Comparison of ENCODE assay signal across 24 cellular contexts in the genomic region with DNA sequence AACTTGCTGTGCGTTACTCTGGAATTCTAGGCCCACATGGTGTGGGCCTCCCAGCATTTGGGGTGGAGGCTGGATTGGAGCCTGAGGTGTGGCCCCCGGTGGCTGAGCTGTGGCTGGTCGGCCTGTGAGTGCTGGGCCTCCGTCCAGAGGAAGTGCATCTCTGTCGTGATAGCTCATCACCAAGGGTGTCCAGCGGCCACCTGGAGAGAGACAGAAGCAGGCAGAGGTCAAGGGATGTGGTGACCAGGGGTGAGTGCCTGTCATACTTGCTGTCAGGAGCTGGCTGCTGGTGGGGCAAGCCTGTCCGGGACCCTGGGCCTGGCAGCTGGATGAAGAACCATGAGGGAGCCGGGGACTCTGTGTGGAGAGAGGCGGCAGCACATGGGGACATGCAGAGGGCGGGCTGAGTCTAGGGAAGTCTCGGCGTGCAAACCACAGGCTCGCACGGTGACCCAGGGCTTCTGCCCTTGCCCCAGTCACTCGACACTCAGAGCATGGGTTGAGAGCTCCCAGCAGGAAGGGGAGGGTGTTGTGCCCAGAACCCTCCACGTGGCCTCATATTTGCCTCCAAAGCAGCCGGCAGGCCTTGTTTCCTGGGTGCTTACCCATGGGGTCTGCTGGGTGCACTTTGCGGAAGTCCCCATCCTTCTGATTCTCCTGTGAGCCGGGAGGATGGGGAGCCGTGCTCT. TPM values are rescaled to one million over a fixed set of nuclear protein-coding genes. Genes with fewer than 3 reads are reported as not detected.
DNase-seq lines count a peak whose midpoint lies in the region; ATAC-seq, FAIRE-seq and TF ChIP-seq lines count a peak whose summit lies in the region.
"Had no signal": no experiment of that assay in that cellular context is flagged by ENCODE, and none has a peak within 500 bp of the region (broad histone marks: within the 10 kb centered on the region; RNA-seq: fewer than 3 reads in every experiment).

No MANE protein-coding gene starts in this region.

- no peak for TF ChIP-seq POLR2A in sigmoid colon (IDR thresholded peaks at IDR 0.05)

- no peak for TF ChIP-seq EP300 in sigmoid colon (IDR thresholded peaks at IDR 0.05)

- CTCF ChIA-PET in Calu3 (lab: Charles Lee), result no interaction called here

- H3K27ac ChIP-seq in kidney (ENCODE audit: low read depth in 2 of 2, low read length in 2 of 2) (no peak overlapping the region), sigmoid colon (no peak overlapping the region), aorta (ENCODE audit: low read depth in 1 of 2, low read length in 2 of 2) (no peak overlapping the region)
- H3K27ac ChIP-seq: ascending aorta, neural progenitor cell, SK-N-MC, thoracic aorta had no signal

- H3K9ac ChIP-seq in kidney (ENCODE audit: low read length in 2 of 2), result no peak overlapping the region
- H3K9ac ChIP-seq: neural progenitor cell had no signal

- TF ChIP-seq CTCF in natural killer cell (IDR thresholded peaks at IDR 0.05), result no peak
- no peak for TF ChIP-seq CTCF in kidney (IDR thresholded peaks at IDR 0.05; ENCODE audit: borderline replicate concordance, extremely low read depth, insufficient read depth)
- TF ChIP-seq CTCF in sigmoid colon (IDR thresholded peaks at IDR 0.05), result no peak
- TF ChIP-seq CTCF in Calu3 (IDR thresholded peaks at IDR 0.05; ENCODE audit: unreplicated experiment), result no peak

- no peak overlapping the region for H3K27ac Mint-ChIP-seq in natural killer cell treated with Interleukin-12 subunit alpha and Interleukin-12 subunit beta and Interleukin-15 and Interleukin-18, amount 100 ng/mL, for 72 hours
- H3K27ac Mint-ChIP-seq in natural killer cell (no peak overlapping the region), Calu3 (ENCODE audit: unreplicated experiment) (no peak overlapping the region)
- H3K27ac Mint-ChIP-seq: activated CD4-positive, alpha-beta T cell treated with anti-CD3 and anti-CD28 coated beads for 36 hours; activated CD8-positive, alpha-beta T cell treated with anti-CD3 and anti-CD28 coated beads, Interleukin-2, amount 10 ng/mL, durations not matched to agents 7 days and 5 days; activated naive CD8-positive, alpha-beta T cell treated with anti-CD3 and anti-CD28 coated beads for 36 hours; activated T-helper 2 cell treated with anti-CD3 and anti-CD28 coated beads, Interferon-gamma antibody, Interleukin-2, Interleukin-4, amounts not matched to agents 10 μg/mL and 5 μg/mL and 100 μg/mL, durations not matched to agents 14 hours and 24 hours and 36 hours; dendritic cell treated with granulocyte-macrophage colony-stimulating factor and Interleukin-4, amounts not matched to agents 40 ng/mL and 50 ng/mL, for 4 days; neural progenitor cell; progenitor cell of endocrine pancreas had no signal

- H3K36me3 ChIP-seq in kidney (ENCODE audit: control insufficient read depth in 1 of 2, insufficient read depth in 2 of 2, low read length in 2 of 2) (no peaks in the 10 kb centered on the region), sigmoid colon (no peaks in the 10 kb centered on the region), aorta (ENCODE audit: control insufficient read depth in 1 of 2, insufficient read depth in 2 of 2, low read length in 1 of 2) (no peaks in the 10 kb centered on the region)
- H3K36me3 ChIP-seq: ascending aorta, neural progenitor cell, thoracic aorta had no signal

- H3K27me3 ChIP-seq in sigmoid colon, result peaks cover 0 to 15% (median 9%) of the 10 kb centered on the region in 3 donors
- H3K27me3 ChIP-seq in aorta (ENCODE audit: control insufficient read depth in 1 of 2, insufficient read depth in 2 of 2, low read length in 1 of 2), result no peaks in the 10 kb centered on the region

- H3K4me3 ChIP-seq in kidney (ENCODE audit: low read length in 2 of 2) (no peak overlapping the region), sigmoid colon (no peak overlapping the region), aorta (ENCODE audit: low read length in 2 of 2) (no peak overlapping the region)
- H3K4me3 ChIP-seq: ascending aorta, neural progenitor cell, SK-N-MC, thoracic aorta had no signal

- no peaks in the 10 kb centered on the region for H3K9me3 Mint-ChIP-seq in natural killer cell treated with Interleukin-12 subunit alpha and Interleukin-12 subunit beta and Interleukin-15 and Interleukin-18, amount 100 ng/mL, for 72 hours
- H3K9me3 Mint-ChIP-seq in natural killer cell (no peaks in the 10 kb centered on the region), Calu3 (ENCODE audit: low read depth, unreplicated experiment) (no peaks in the 10 kb centered on the region)
- H3K9me3 Mint-ChIP-seq: activated naive CD8-positive, alpha-beta T cell treated with anti-CD3 and anti-CD28 coated beads for 36 hours; activated T-helper 2 cell treated with anti-CD3 and anti-CD28 coated beads, Interferon-gamma antibody, Interleukin-2, Interleukin-4, amounts not matched to agents 10 μg/mL and 5 μg/mL and 100 μg/mL, durations not matched to agents 14 hours and 24 hours and 36 hours; dendritic cell treated with granulocyte-macrophage colony-stimulating factor and Interleukin-4, amounts not matched to agents 40 ng/mL and 50 ng/mL, for 4 days; neural progenitor cell had no signal

- no TSS peak for BruUV-seq in Calu3 (replicated peaks; lab: Mats Ljungman, UMichigan)

- intact Hi-C loops in natural killer cell (cut with micrococcal nuclease), result loop anchor here (10.0 kb wide), 1 partner anchor 786 kb away; no protein-coding TSS in a partner anchor
- intact Hi-C loops in kidney (cut with DNase I), result loop anchor here (10.0 kb wide), 1 partner anchor 96 kb away; no protein-coding TSS in a partner anchor
- intact Hi-C loops in sigmoid colon (cut with DNase I), result no loop called here
- intact Hi-C loops in aorta (cut with DNase I), result no loop called here
- intact Hi-C loops in Calu3 (cut with micrococcal nuclease; ENCODE audit: unreplicated experiment), result loop anchor here (5.0 kb wide), 1 partner anchor 519 kb away; no protein-coding TSS in a partner anchor

- 79 to 82% methylated on average over 20 of the region's 20 CpGs for WGBS in sigmoid colon, 2 donors
- 94 to 96% methylated on average over 20 of the region's 20 CpGs for WGBS in aorta, 2 donors

- H3K9me3 ChIP-seq in kidney (ENCODE audit: control insufficient read depth in 1 of 2, low read length in 2 of 2), result no peaks in the 10 kb centered on the region
- no peaks in the 10 kb centered on the region for H3K9me3 ChIP-seq in sigmoid colon
- H3K9me3 ChIP-seq in aorta (ENCODE audit: control insufficient read depth, low read length), result no peaks in the 10 kb centered on the region
- H3K9me3 ChIP-seq: ascending aorta, thoracic aorta had no signal

- H3K4me1 ChIP-seq in kidney (ENCODE audit: control insufficient read depth in 1 of 2, insufficient read depth in 1 of 2, low read depth in 1 of 2, low read length in 2 of 2) (no peaks in the 10 kb centered on the region), sigmoid colon (peaks cover 0 to 34% (median 21%) of the 10 kb centered on the region in 4 donors), aorta (ENCODE audit: control insufficient read depth in 1 of 2, insufficient read depth in 2 of 2, low read length in 2 of 2) (no peaks in the 10 kb centered on the region)
- H3K4me1 ChIP-seq: ascending aorta had no signal

- H3K4me3 Mint-ChIP-seq in natural killer cell treated with Interleukin-12 subunit alpha and Interleukin-12 subunit beta and Interleukin-15 and Interleukin-18, amount 100 ng/mL, for 72 hours, result no peak overlapping the region
- H3K4me3 Mint-ChIP-seq in natural killer cell, result no peak overlapping the region
- H3K4me3 Mint-ChIP-seq in Calu3 (ENCODE audit: low read depth, unreplicated experiment), result no peak overlapping the region
- H3K4me3 Mint-ChIP-seq: activated CD4-positive, alpha-beta T cell treated with anti-CD3 and anti-CD28 coated beads for 36 hours; activated CD8-positive, alpha-beta T cell treated with anti-CD3 and anti-CD28 coated beads, Interleukin-2, amount 10 ng/mL, durations not matched to agents 7 days and 5 days; activated naive CD8-positive, alpha-beta T cell treated with anti-CD3 and anti-CD28 coated beads for 36 hours; dendritic cell treated with granulocyte-macrophage colony-stimulating factor and Interleukin-4, amounts not matched to agents 40 ng/mL and 50 ng/mL, for 4 days; neural progenitor cell had no signal

- peaks cover 35 to 41% of the 10 kb centered on the region in 2 donors for H3K27me3 Mint-ChIP-seq in natural killer cell treated with Interleukin-12 subunit alpha and Interleukin-12 subunit beta and Interleukin-15 and Interleukin-18, amount 100 ng/mL, for 72 hours
- H3K27me3 Mint-ChIP-seq in natural killer cell (ENCODE audit: low read depth in 2 of 2) (peaks cover 47 to 57% of the 10 kb centered on the region in 2 donors), Calu3 (ENCODE audit: unreplicated experiment) (peaks cover 90% of the 10 kb centered on the region)

- no peaks in the 10 kb centered on the region for H3K36me3 Mint-ChIP-seq in natural killer cell treated with Interleukin-12 subunit alpha and Interleukin-12 subunit beta and Interleukin-15 and Interleukin-18, amount 100 ng/mL, for 72 hours
- H3K36me3 Mint-ChIP-seq in natural killer cell (no peaks in the 10 kb centered on the region), Calu3 (ENCODE audit: insufficient read depth, unreplicated experiment) (no peaks in the 10 kb centered on the region)
- H3K36me3 Mint-ChIP-seq: activated naive CD8-positive, alpha-beta T cell treated with anti-CD3 and anti-CD28 coated beads for 36 hours; neural progenitor cell had no signal

- FAIRE-seq in kidney (lab: Jason Lieb, UNC), result no peak
- FAIRE-seq: G401.6 had no signal

- no peaks in the 10 kb centered on the region for H3K4me1 Mint-ChIP-seq in natural killer cell treated with Interleukin-12 subunit alpha and Interleukin-12 subunit beta and Interleukin-15 and Interleukin-18, amount 100 ng/mL, for 72 hours (ENCODE audit: low read depth in 2 of 2)
- H3K4me1 Mint-ChIP-seq in natural killer cell, result no peaks in the 10 kb centered on the region
- H3K4me1 Mint-ChIP-seq in Calu3 (ENCODE audit: low read depth, unreplicated experiment), result no peaks in the 10 kb centered on the region
- H3K4me1 Mint-ChIP-seq: activated CD4-positive, alpha-beta T cell treated with anti-CD3 and anti-CD28 coated beads for 36 hours; activated naive CD8-positive, alpha-beta T cell treated with anti-CD3 and anti-CD28 coated beads for 36 hours had no signal

- peak in 1 of 2 donors; percentile 33 for ATAC-seq in natural killer cell treated with Interleukin-12 subunit alpha and Interleukin-12 subunit beta and Interleukin-15 and Interleukin-18, amount 100 ng/mL, for 72 hours
- ATAC-seq in natural killer cell (no peak), aorta (ENCODE audit: low FRiP score) (no peak)
- ATAC-seq: activated CD4-positive, alpha-beta T cell treated with anti-CD3 and anti-CD28 coated beads for 36 hours; activated CD8-positive, alpha-beta T cell treated with anti-CD3 and anti-CD28 coated beads, Interleukin-2, amount 10 ng/mL, durations not matched to agents 7 days and 5 days had no signal

- DNase-seq in natural killer cell treated with Interleukin-12 subunit alpha and Interleukin-12 subunit beta and Interleukin-15 and Interleukin-18, amount 100 ng/mL, for 72 hours (ENCODE audit: low spot score), result peak; percentile 61
- no peak for DNase-seq in natural killer cell
- peak; percentile 63 for DNase-seq in kidney
- DNase-seq in sigmoid colon, result peak; percentile 57
- DNase-seq in aorta, result peak; percentile 32 to 62
- DNase-seq in GM03348 (ENCODE audit: low spot score), result no peak
- no peak for DNase-seq in KG1 (lab: John Stamatoyannopoulos, UW)
- no peak for DNase-seq in Calu3
- DNase-seq: activated CD4-positive, alpha-beta T cell treated with anti-CD3 and anti-CD28 coated beads for 36 hours; activated CD8-positive, alpha-beta T cell treated with anti-CD3 and anti-CD28 coated beads, Interleukin-2, amount 10 ng/mL, durations not matched to agents 7 days and 5 days; activated naive CD8-positive, alpha-beta T cell treated with anti-CD3 and anti-CD28 coated beads for 36 hours; caudate nucleus; NCI-H1436; NCI-H774; stimulated activated naive CD8-positive, alpha-beta T cell treated with anti-CD3 and anti-CD28 coated beads, Interleukin-15, Interleukin-2, amounts not matched to agents 100 U/mL and 50 U/mL, for 24 hours; T-helper 2 cell had no signal

RNA-seq across cellular contexts. Expression of a gene that starts 6.2 kb away (rescaled TPM):
- under 1 TPM; 0.17 to 0.21 TPM for total RNA-seq in natural killer cell treated with Interleukin-12 subunit alpha and Interleukin-12 subunit beta and Interleukin-15 and Interleukin-18, amount 100 ng/mL, for 72 hours
- 1 to 10 TPM; 1.2 to 2.5 (median 1.4) TPM for total RNA-seq in natural killer cell
- 9.1 TPM for total RNA-seq in kidney
- 6.1 TPM for polyA plus RNA-seq in kidney (ENCODE audit: insufficient read depth, low read depth, low replicate concordance)
- 1 to 10 TPM; 2.0 to 6.4 (median 4.0) TPM for total RNA-seq in sigmoid colon
- 1 to 10 TPM in 1 of 3 donors, not detected in 2; 1.8 TPM for polyA plus RNA-seq in sigmoid colon
- total RNA-seq in aorta, result 1 to 10 TPM; 2.3 to 8.4 TPM
- polyA plus RNA-seq in aorta, result 1 to 10 TPM in 1 of 2 donors, under 1 TPM in 1; 0.05 to 1.4 TPM
- total RNA-seq in Calu3 (2022), result not detected in 2 replicates
- total RNA-seq: activated CD8-positive, alpha-beta T cell treated with anti-CD3 and anti-CD28 coated beads, Interleukin-2, amount 10 ng/mL, durations not matched to agents 7 days and 5 days; activated naive CD8-positive, alpha-beta T cell treated with anti-CD3 and anti-CD28 coated beads for 36 hours had no signal

Comparison
In these comparisons a context has a peak if more than half of its experiments do, and no peak if none do; other contexts are left out.
1. DNase-seq: peak in natural killer cell treated with Interleukin-12 subunit alpha and Interleukin-12 subunit beta and Interleukin-15 and Interleukin-18, amount 100 ng/mL, for 72 hours (single experiment), kidney (single experiment), sigmoid colon (single experiment) and aorta (2 of 2); none in natural killer cell (single experiment), GM03348 (single experiment), KG1 (single experiment) and Calu3 (single experiment).
2. intact Hi-C loops: an anchor here in natural killer cell (10.0 kb wide), kidney (10.0 kb wide) and Calu3 (5.0 kb wide); none called in sigmoid colon and aorta.